ENCODE assay signal across 26 cellular contexts in genomic region chr6:101513181-101513580, GRCh38.
"Had no signal": no experiment of that assay in that cellular context is flagged by ENCODE, and none has a peak within 500 bp of the region (broad histone marks: within the 10 kb centered on the region; RNA-seq: fewer than 3 reads in every experiment).

No MANE protein-coding gene starts in this region.

- H3K27ac ChIP-seq: ascending aorta, body of pancreas, coronary artery, Peyer's patch, RWPE1, SJCRH30 had no signal

- H3K36me3 ChIP-seq: ascending aorta, Peyer's patch, SJCRH30 had no signal

- H3K36me3 Mint-ChIP-seq: activated CD4-positive, alpha-beta memory T cell treated with anti-CD3 and anti-CD28 coated beads for 36 hours; activated naive CD4-positive, alpha-beta T cell treated with anti-CD3 and anti-CD28 coated beads, Interleukin-2, amount 50 U/mL, for 72 hours had no signal

- H3K9me3 ChIP-seq: ascending aorta, body of pancreas, Peyer's patch, SJCRH30 had no signal

- H3K27me3 Mint-ChIP-seq: activated B cell treated with CpG ODN at 0.5 μM for 24 hours; activated CD4-positive, alpha-beta memory T cell treated with anti-CD3 and anti-CD28 coated beads for 36 hours; activated CD4-positive, alpha-beta T cell treated with anti-CD3 and anti-CD28 coated beads, Interleukin-2, amount 10 ng/mL, durations not matched to agents 7 days and 5 days; activated naive CD8-positive, alpha-beta T cell treated with anti-CD3 and anti-CD28 coated beads, Interleukin-2, amount 50 U/mL, for 24 hours had no signal

- H3K4me1 Mint-ChIP-seq: activated B cell treated with CpG ODN at 0.5 μM for 24 hours; activated CD4-positive, alpha-beta T cell treated with anti-CD3 and anti-CD28 coated beads, Interleukin-2, amount 10 ng/mL, durations not matched to agents 7 days and 5 days; activated naive CD8-positive, alpha-beta T cell treated with anti-CD3 and anti-CD28 coated beads, Interleukin-2, amount 50 U/mL, for 24 hours had no signal

- H3K4me3 Mint-ChIP-seq: activated B cell treated with CpG ODN at 0.5 μM for 24 hours; activated CD4-positive, alpha-beta memory T cell treated with anti-CD3 and anti-CD28 coated beads for 36 hours; activated CD4-positive, alpha-beta T cell treated with anti-CD3 and anti-CD28 coated beads, Interleukin-2, amount 10 ng/mL, durations not matched to agents 7 days and 5 days; activated naive CD8-positive, alpha-beta T cell treated with anti-CD3 and anti-CD28 coated beads, Interleukin-2, amount 50 U/mL, for 24 hours; activated T-cell treated with anti-CD3 and anti-CD28 coated beads, Interleukin-2, amount 50 U/mL, for 4 hours had no signal

- H3K27ac Mint-ChIP-seq: activated B cell treated with CpG ODN at 0.5 μM for 24 hours; activated CD4-positive, alpha-beta memory T cell treated with anti-CD3 and anti-CD28 coated beads for 36 hours; activated CD4-positive, alpha-beta T cell treated with anti-CD3 and anti-CD28 coated beads, Interleukin-2, amount 10 ng/mL, durations not matched to agents 7 days and 5 days; activated naive CD4-positive, alpha-beta T cell treated with anti-CD3 and anti-CD28 coated beads, Interleukin-2, amount 50 U/mL, for 72 hours; activated naive CD8-positive, alpha-beta T cell treated with anti-CD3 and anti-CD28 coated beads, Interleukin-2, amount 50 U/mL, for 24 hours had no signal

- H3K9me3 Mint-ChIP-seq: activated CD4-positive, alpha-beta T cell treated with anti-CD3 and anti-CD28 coated beads, Interleukin-2, amount 10 ng/mL, durations not matched to agents 7 days and 5 days; activated T-cell treated with anti-CD3 and anti-CD28 coated beads, Interleukin-2, amount 50 U/mL, for 4 hours had no signal

- H3K4me3 ChIP-seq: ascending aorta, body of pancreas, coronary artery, Peyer's patch, SJCRH30 had no signal

- H3K27me3 ChIP-seq: ascending aorta, body of pancreas, Peyer's patch, SJCRH30 had no signal

- DNase-seq: activated B cell treated with CpG ODN at 0.5 μM for 24 hours; activated CD4-positive, alpha-beta memory T cell treated with anti-CD3 and anti-CD28 coated beads for 36 hours; activated CD4-positive, alpha-beta T cell treated with anti-CD3 and anti-CD28 coated beads, Interleukin-2, amount 10 ng/mL, durations not matched to agents 7 days and 5 days; activated CD8-positive, alpha-beta memory T cell treated with anti-CD3 and anti-CD28 coated beads for 24 hours; activated effector memory CD4-positive, alpha-beta T cell treated with anti-CD3 and anti-CD28 coated beads, Interleukin-2, amount 50 U/mL, for 16 hours; activated naive CD4-positive, alpha-beta T cell treated with Interleukin-2 at 50 U/mL for 16 hours; activated naive CD8-positive, alpha-beta T cell treated with anti-CD3 and anti-CD28 coated beads, Interleukin-2, amount 50 U/mL, for 24 hours; activated T-cell treated with anti-CD3 and anti-CD28 coated beads, Interleukin-2, amount 50 U/mL, for 4 hours; amniotic stem cell; body of pancreas; central memory CD4-positive, alpha-beta T cell; NCI-H1092 treated with DMSO at 0.1 percent for 48 hours; NCI-H1417 treated with DMSO at 0.1 percent for 48 hours; NCI-H1694; NCI-H2029 treated with DMSO at 0.1 percent for 48 hours; NCI-H510A treated with DMSO at 0.1 percent for 48 hours; NCI-H774; NK-92 treated with Interleukin-12 subunit alpha and Interleukin-12 subunit beta, amount 100 ng/mL, for 24 hours; Peyer's patch; Right ventricle myocardium superior; SJCRH30; SW 1271 had no signal
